ENCODE assay signal across 19 cellular contexts in genomic region chr12:120814203-120814902, GRCh38.
"Had no signal": no experiment of that assay in that cellular context is flagged by ENCODE, and none has a peak within 500 bp of the region (broad histone marks: within the 10 kb centered on the region; RNA-seq: fewer than 3 reads in every experiment).

No MANE protein-coding gene starts in this region.

- H3K4me3 ChIP-seq: breast epithelium, gastroesophageal sphincter, lower lobe of right lung, neural progenitor cell, pancreas, spleen, stomach, testis had no signal

- H3K4me1 ChIP-seq: testis had no signal

- H3K4me3 Mint-ChIP-seq: activated B cell treated with CpG ODN at 0.5 μM for 24 hours; activated naive CD8-positive, alpha-beta T cell treated with anti-CD3 and anti-CD28 coated beads for 36 hours; naive B cell; neural progenitor cell had no signal

- H3K9me3 Mint-ChIP-seq: activated B cell treated with CpG ODN at 0.5 μM for 24 hours; activated naive CD8-positive, alpha-beta T cell treated with anti-CD3 and anti-CD28 coated beads for 36 hours; naive B cell; neural progenitor cell had no signal

- FAIRE-seq: islet of Langerhans, pancreas, TTC549 had no signal

- DNase-seq: activated B cell treated with CpG ODN at 0.5 μM for 24 hours; activated effector memory CD4-positive, alpha-beta T cell treated with anti-CD3 and anti-CD28 coated beads, Interleukin-2, amount 50 U/mL, for 16 hours; activated naive CD8-positive, alpha-beta T cell treated with anti-CD3 and anti-CD28 coated beads for 36 hours; activated T-cell treated with anti-CD3 and anti-CD28 coated beads, Interleukin-2, amount 50 U/mL, for 1 hour; aorta; left colon; lower lobe of right lung; naive B cell; pancreas; spleen; stomach; SW 1271; testis had no signal

- ATAC-seq: gastroesophageal sphincter, left colon, lower lobe of right lung, pancreas, sciatic nerve had no signal

- H3K4me2 ChIP-seq: neural progenitor cell had no signal

- H3K27ac Mint-ChIP-seq: activated B cell treated with CpG ODN at 0.5 μM for 24 hours; activated naive CD8-positive, alpha-beta T cell treated with anti-CD3 and anti-CD28 coated beads for 36 hours; neural progenitor cell had no signal

- H3K9me3 ChIP-seq: breast epithelium, gastroesophageal sphincter, lower lobe of right lung, pancreas, spleen, stomach, testis had no signal

- H3K9ac ChIP-seq: neural progenitor cell had no signal

- H3K27me3 ChIP-seq: breast epithelium, gastroesophageal sphincter, neural progenitor cell, pancreas, spleen, stomach, testis had no signal

- H3K27ac ChIP-seq: breast epithelium, gastroesophageal sphincter, lower lobe of right lung, neural progenitor cell, pancreas, stomach, testis had no signal

- H2AFZ ChIP-seq: neural progenitor cell had no signal

- H3K27me3 Mint-ChIP-seq: activated B cell treated with CpG ODN at 0.5 μM for 24 hours; activated naive CD8-positive, alpha-beta T cell treated with anti-CD3 and anti-CD28 coated beads for 36 hours; naive B cell had no signal

- H3K36me3 ChIP-seq: breast epithelium, neural progenitor cell had no signal
